Comparison of ENCODE assay signal across 9 cellular contexts in genomic region chr3:46987485-46988401, GRCh38. TPM values are rescaled to one million over a fixed set of nuclear protein-coding genes. Genes with fewer than 3 reads are reported as not detected.
DNase-seq lines count a peak whose midpoint lies in the region; ATAC-seq and TF ChIP-seq lines count a peak whose summit lies in the region.
"Had no signal": no experiment of that assay in that cellular context is flagged by ENCODE, and none has a peak within 500 bp of the region (broad histone marks: within the 10 kb centered on the region; RNA-seq: fewer than 3 reads in every experiment).

No MANE protein-coding gene starts in this region.

- H3K4me1 ChIP-seq in Peyer's patch: peaks cover 0 to 50% (median 20%) of the 10 kb centered on the region in 4 donors
- H3K4me1 ChIP-seq: SJSA1 had no signal

- no peak for TF ChIP-seq CTCF in Peyer's patch (IDR thresholded peaks at IDR 0.05)

- ATAC-seq in GM18511 (IDR thresholded peaks at IDR 0.05; ENCODE audit: unreplicated experiment) (peak; percentile 81), HG02973 (IDR thresholded peaks at IDR 0.05; ENCODE audit: unreplicated experiment) (peak; percentile 63)

- H3K9me3 ChIP-seq in Peyer's patch: no peaks in the 10 kb centered on the region
- H3K9me3 ChIP-seq: SJSA1 had no signal

- peak overlapping the region in 3 of 4 donors; percentile 28 to 36 (median 30) for H3K4me3 ChIP-seq in Peyer's patch
- H3K4me3 ChIP-seq: SJSA1 had no signal

- peak overlapping the region; percentile 59 to 74 (median 67) for H3K27ac ChIP-seq in Peyer's patch
- H3K27ac ChIP-seq: SJSA1 had no signal

- no peak for TF ChIP-seq POLR2A in Peyer's patch (IDR thresholded peaks at IDR 0.05)

- H3K36me3 ChIP-seq in Peyer's patch: peaks cover 0 to 23% (median 0%) of the 10 kb centered on the region in 3 donors
- H3K36me3 ChIP-seq: SJSA1 had no signal

- H3K27me3 ChIP-seq in Peyer's patch: no peaks in the 10 kb centered on the region
- H3K27me3 ChIP-seq: SJSA1 had no signal

- peak; percentile 70 to 95 (median 91) for DNase-seq in Peyer's patch
- peak; percentile 78 for DNase-seq in activated T-helper 9 cell treated with anti-CD3 and anti-CD28 coated beads, Interleukin-2, amount 50 U/mL, for 16 hours (ENCODE audit: low read depth)
- DNase-seq in inferior parietal cortex (ENCODE audit: extremely low spot score): peak; percentile 36
- DNase-seq in stimulated activated CD8-positive, alpha-beta memory T cell treated with anti-CD3 and anti-CD28 coated beads, Interleukin-2, amount 100 ng/mL, for 1 hour (ENCODE audit: low read depth in 2 of 2): peak; percentile 69 to 70
- DNase-seq in DMS153 (lab: John Stamatoyannopoulos, UW): no peak
- no peak for DNase-seq in NCI-H1694 (lab: John Stamatoyannopoulos, UW)

RNA-seq across cellular contexts. Expression of gene NBEAL2, which starts 8.3 kb away (rescaled TPM):
- total RNA-seq in Peyer's patch: 100 to 1,000 TPM; 111 to 304 (median 229) TPM

RNA-seq across cellular contexts. Expression of gene CCDC12, which starts 11.2 kb away (rescaled TPM):
- 10 to 100 TPM; 41.7 to 90.0 (median 59.2) TPM for total RNA-seq in Peyer's patch

Comparison
In these comparisons a context has a peak if more than half of its experiments do, and no peak if none do; other contexts are left out.
1. DNase-seq: peak in Peyer's patch (3 of 3), activated T-helper 9 cell treated with anti-CD3 and anti-CD28 coated beads, Interleukin-2, amount 50 U/mL, for 16 hours (single experiment), inferior parietal cortex (single experiment) and stimulated activated CD8-positive, alpha-beta memory T cell treated with anti-CD3 and anti-CD28 coated beads, Interleukin-2, amount 100 ng/mL, for 1 hour (2 of 2); none in DMS153 (single experiment) and NCI-H1694 (single experiment).